Comparison of ENCODE assay signal across 2 cellular contexts in genomic region chr7:92134271-92135099, GRCh38.
TF ChIP-seq lines count a peak whose summit lies in the region.

CYP51A1 (minus strand) TSS chr7:92134477; CDS start chr7:92134364, 113 bp downstream.

TF ChIP-seq in IMR-90, 13 proteins besides CTCF, POLR2A, EP300 and RAD21:
- TF ChIP-seq CHD1 (IDR thresholded peaks at IDR 0.05; ENCODE audit: low read depth, low read length) (no peak), BHLHE40 (IDR thresholded peaks at IDR 0.05; ENCODE audit: low read depth, low read length) (no peak), USF2 (IDR thresholded peaks at IDR 0.05; ENCODE audit: low read depth, low read length) (no peak), CEBPB (IDR thresholded peaks at IDR 0.05; ENCODE audit: low read depth, low read length) (peak; percentile 37; the same call in 1 of the 2 replicates), NFE2L2 (IDR thresholded peaks at IDR 0.05; ENCODE audit: low read depth, low read length) (no peak), RFX5 (IDR thresholded peaks at IDR 0.05; ENCODE audit: low read depth, low read length) (no peak), RCOR1 (IDR thresholded peaks at IDR 0.05; ENCODE audit: insufficient replicate concordance, low read length) (no peak), FOS (IDR thresholded peaks at IDR 0.05; ENCODE audit: low read depth, low read length) (no peak), ELK1 (IDR thresholded peaks at IDR 0.05; ENCODE audit: borderline replicate concordance, low read depth, low read length) (no peak), MAFK (IDR thresholded peaks at IDR 0.05; ENCODE audit: low read depth, low read length) (no peak), MXI1 (IDR thresholded peaks at IDR 0.05; ENCODE audit: borderline replicate concordance, low read depth, low read length) (peak; percentile 54; the same call in 1 of the 2 replicates), MAZ (IDR thresholded peaks at IDR 0.05; ENCODE audit: borderline replicate concordance, low read depth, low read length) (peak; percentile 47; the same call in 1 of the 2 replicates), SMC3 (IDR thresholded peaks at IDR 0.05; ENCODE audit: low read depth, low read length) (no peak)
TF ChIP-seq in IMR-90: peak in this region for 3.

TF ChIP-seq in endothelial cell of umbilical vein, 7 proteins besides CTCF, POLR2A, EP300 and RAD21:
- peak; percentile 68 for TF ChIP-seq POLR2AphosphoS5 (IDR thresholded peaks at IDR 0.05; ENCODE audit: insufficient read depth, low read depth, low read length)
- no peak for TF ChIP-seq EZH2 (IDR thresholded peaks at IDR 0.05; ENCODE audit: borderline replicate concordance, low read depth, low read length, severe bottlenecking)
- peak; percentile 64 for TF ChIP-seq MAX (IDR thresholded peaks at IDR 0.05; ENCODE audit: insufficient read depth, insufficient read length)
TF ChIP-seq in endothelial cell of umbilical vein: peak in this region for 2.
